ENCODE assay signal across 25 cellular contexts in genomic region chr4:170003071-170004070, GRCh38. TPM values are rescaled to one million over a fixed set of nuclear protein-coding genes. Genes with fewer than 3 reads are reported as not detected.
A peak's percentile ranks its signal among the peaks of the same experiment; 100 is the strongest.
DNase-seq lines count a peak whose midpoint lies in the region; ATAC-seq, FAIRE-seq and TF ChIP-seq lines count a peak whose summit lies in the region.
"Had no signal": no experiment of that assay in that cellular context is flagged by ENCODE, and none has a peak within 500 bp of the region (broad histone marks: within the 10 kb centered on the region; RNA-seq: fewer than 3 reads in every experiment).

No MANE protein-coding gene starts in this region.

- no peak overlapping the region for H4K8ac ChIP-seq in neuronal stem cell (ENCODE audit: low read depth, low read length)

- CTCF ChIA-PET in HepG2 (lab: Yijun Ruan, JAX; ENCODE audit: low intra/inter-chr PET ratio, low total read pairs), result no interaction called here

- H3K36me3 ChIP-seq in HepG2 (replicated peaks in 1 of 2; ENCODE audit: control insufficient read depth in 1 of 2, insufficient read depth in 2 of 2, low read length in 2 of 2), result no peaks in the 10 kb centered on the region
- no peaks in the 10 kb centered on the region for H3K36me3 ChIP-seq in right lobe of liver
- no peaks in the 10 kb centered on the region for H3K36me3 ChIP-seq in adipocyte (ENCODE audit: control insufficient read depth, insufficient read depth, low read length, severe bottlenecking)
- no peaks in the 10 kb centered on the region for H3K36me3 ChIP-seq in neuronal stem cell (replicated peaks in 1 of 2; ENCODE audit: control insufficient read depth in 2 of 2, insufficient read depth in 2 of 2, low read length in 2 of 2)
- H3K36me3 ChIP-seq: HAP-1, SJSA1 had no signal

- H2BK5ac ChIP-seq in neuronal stem cell (ENCODE audit: low read length), result no peak overlapping the region

- BruUV-seq in HepG2 (replicated peaks; lab: Mats Ljungman, UMichigan), result no TSS peak

- H4K91ac ChIP-seq in neuronal stem cell (ENCODE audit: low read depth, low read length, poor library complexity), result no peak overlapping the region

- H3K18ac ChIP-seq in neuronal stem cell (ENCODE audit: low read length), result peak overlapping the region; percentile 5

- H3K4ac ChIP-seq in neuronal stem cell (ENCODE audit: low read length), result no peak overlapping the region

- H2AK5ac ChIP-seq in neuronal stem cell (ENCODE audit: low read depth, low read length), result no peak overlapping the region

- 74% methylated on average over 12 of the region's 12 CpGs for WGBS in HepG2 (ENCODE audit: low lambda C conversion rate)
- WGBS in right lobe of liver (ENCODE audit: insufficient coverage, low coverage, low lambda C conversion rate, missing lambda C conversion rate), result 87% methylated on average over 8 of the region's 12 CpGs
- no CpG with 5 or more reads among the region's 12 CpGs for WGBS in neuronal stem cell (ENCODE audit: extremely low coverage in 2 of 2, insufficient read length in 2 of 2, insufficient replicate concordance in 1 of 2), 2 donors

- no peaks in the 10 kb centered on the region for H3K27me3 ChIP-seq in HepG2 (ENCODE audit: control insufficient read depth in 1 of 2, insufficient read depth in 2 of 2, low read length in 2 of 2)
- H3K27me3 ChIP-seq in right lobe of liver, result no peaks in the 10 kb centered on the region
- no peaks in the 10 kb centered on the region for H3K27me3 ChIP-seq in adipocyte (replicated peaks; ENCODE audit: control insufficient read depth, insufficient read depth, low read length)
- H3K27me3 ChIP-seq in neuronal stem cell (ENCODE audit: control insufficient read depth in 3 of 3, insufficient read depth in 3 of 3, low read depth in 1 of 3, low read length in 3 of 3), result no peaks in the 10 kb centered on the region
- H3K27me3 ChIP-seq: SJSA1 had no signal

- H3K27ac ChIP-seq in HepG2 (ENCODE audit: extremely low read length, insufficient read depth, low read length), result no peak overlapping the region
- H3K27ac ChIP-seq in right lobe of liver, result no peak overlapping the region
- H3K27ac ChIP-seq in neuronal stem cell (replicated peaks; ENCODE audit: low read length), result peak overlapping the region; percentile 90
- H3K27ac ChIP-seq: SJSA1 had no signal

- H2BK15ac ChIP-seq in neuronal stem cell (ENCODE audit: low read length), result no peak overlapping the region

- no peaks in the 10 kb centered on the region for H3K9me3 ChIP-seq in HepG2 (ENCODE audit: low read length)
- no peaks in the 10 kb centered on the region for H3K9me3 ChIP-seq in right lobe of liver
- no peaks in the 10 kb centered on the region for H3K9me3 ChIP-seq in adipocyte (ENCODE audit: control insufficient read depth, low read length)
- H3K9me3 ChIP-seq in neuronal stem cell (replicated peaks in 1 of 2; ENCODE audit: control insufficient read depth in 2 of 2, insufficient read depth in 1 of 2, low read depth in 1 of 2, low read length in 2 of 2), result no peaks in the 10 kb centered on the region
- H3K9me3 ChIP-seq: HAP-1, SJSA1 had no signal

- in situ Hi-C loops in HepG2 (cut with HindIII; ENCODE audit: extremely low pct_ligation_motif_present, low pct_unique_long_range_greater_than_20kb), result no loop called here

- intact Hi-C loops in HepG2 (cut with micrococcal nuclease; ENCODE audit: unreplicated experiment), result no loop called here
- intact Hi-C loops in right lobe of liver (cut with DNase I), result no loop called here

- no peak overlapping the region for H2BK120ac ChIP-seq in neuronal stem cell (ENCODE audit: low read depth, low read length)

- ATAC-seq in HepG2 (no peak), right lobe of liver (no peak), HG03139 (IDR thresholded peaks at IDR 0.05; ENCODE audit: unreplicated experiment) (no peak)
- ATAC-seq: naive thymus-derived CD8-positive, alpha-beta T cell had no signal

- H2AFZ ChIP-seq in HepG2 (ENCODE audit: low read length), result no peak overlapping the region
- no peak overlapping the region for H2AFZ ChIP-seq in neuronal stem cell (ENCODE audit: low read length)

- DNase-seq in HepG2 (ENCODE audit: low spot score), result no peak
- no peak for DNase-seq in right lobe of liver
- DNase-seq in adipocyte (ENCODE audit: low read depth), result peak; percentile 19
- no peak for DNase-seq in neuronal stem cell (ENCODE audit: low spot score)
- DNase-seq in stimulated activated CD4-positive, alpha-beta T cell treated with anti-CD3 and anti-CD28 coated beads, Interleukin-1b, Interleukin-23, amount 100 ng/mL, for 48 hours, result no peak
- DNase-seq in UCSD-AML1 (lab: John Stamatoyannopoulos, UW; ENCODE audit: unreplicated experiment), result no peak
- no peak for DNase-seq in NK-92 (lab: John Stamatoyannopoulos, UW; ENCODE audit: unreplicated experiment)
- DNase-seq: 8988T; activated B cell treated with CpG ODN at 0.5 μM for 24 hours; activated CD4-positive, alpha-beta T cell treated with anti-CD3 and anti-CD28 coated beads, Interleukin-2, amount 50 U/mL, for 1 hour; activated naive CD4-positive, alpha-beta T cell treated with anti-CD3 and anti-CD28 coated beads for 36 hours; CD4-positive, alpha-beta T cell; effector CD8-positive, alpha-beta T cell; EL; islet precursor cell; naive thymus-derived CD8-positive, alpha-beta T cell; NCI-H1092; NCI-H1694 treated with DMSO at 0.1 percent for 48 hours; NCI-H526; stimulated activated CD4-positive, alpha-beta T cell treated with anti-CD3 and anti-CD28 coated beads, Interleukin-2, amount 100 ng/mL, for 24 hours had no signal

- H3K79me1 ChIP-seq in neuronal stem cell (ENCODE audit: low read depth, low read length), result no peaks in the 10 kb centered on the region

- H3K23ac ChIP-seq in neuronal stem cell (ENCODE audit: low read depth, low read length, poor library complexity), result no peak overlapping the region

- TF ChIP-seq EP300 in HepG2 (IDR thresholded peaks at IDR 0.05; ENCODE audit: low read depth in 2 of 2, low read length in 2 of 2) (no peak), HepG2 (CRISPR knock-in tag; IDR thresholded peaks at IDR 0.05; ENCODE audit: borderline replicate concordance) (no peak)

- TF ChIP-seq CTCF in HepG2 (CRISPR knock-in tag; IDR thresholded peaks at IDR 0.05) (no peak), right lobe of liver (IDR thresholded peaks at IDR 0.05) (no peak)

- no peak overlapping the region for H3K4me3 ChIP-seq in HepG2 (replicated peaks in 1 of 3; ENCODE audit: insufficient read depth in 1 of 3, low read depth in 2 of 3, low read length in 3 of 3)
- no peak overlapping the region for H3K4me3 ChIP-seq in right lobe of liver
- no peak overlapping the region for H3K4me3 ChIP-seq in adipocyte (ENCODE audit: low read length)
- H3K4me3 ChIP-seq in neuronal stem cell (ENCODE audit: low read length in 2 of 2), result no peak overlapping the region
- H3K4me3 ChIP-seq: HAP-1, SJSA1, smooth muscle cell had no signal

- H3K9ac ChIP-seq in HepG2 (ENCODE audit: insufficient read depth, low read depth, low read length), result no peak overlapping the region
- H3K9ac ChIP-seq in adipocyte (ENCODE audit: low read length), result no peak overlapping the region
- H3K9ac ChIP-seq in neuronal stem cell (ENCODE audit: low read depth, low read length, poor library complexity), result no peak overlapping the region

- H3K4me2 ChIP-seq in HepG2 (ENCODE audit: low read depth, low read length) (no peak overlapping the region), neuronal stem cell (ENCODE audit: insufficient read depth, low read length, poor library complexity, severe bottlenecking) (no peak overlapping the region)
- H3K4me2 ChIP-seq: smooth muscle cell had no signal

- POLR2A ChIA-PET in HepG2 (lab: Yijun Ruan, JAX), result no interaction called here

- TF ChIP-seq POLR2A in HepG2 (IDR thresholded peaks at IDR 0.05; ENCODE audit: insufficient read depth in 1 of 2, low read depth in 2 of 2, low read length in 2 of 2) (no peak), right lobe of liver (IDR thresholded peaks at IDR 0.05) (no peak)

- no peak overlapping the region for H3K14ac ChIP-seq in neuronal stem cell (ENCODE audit: low read length)

- H3K79me2 ChIP-seq in HepG2 (ENCODE audit: insufficient read depth, low read length), result no peaks in the 10 kb centered on the region

- no peaks in the 10 kb centered on the region for H4K20me1 ChIP-seq in HepG2 (ENCODE audit: insufficient read depth, low read length)

- TF ChIP-seq RAD21 in HepG2 (CRISPR knock-in tag; IDR thresholded peaks at IDR 0.05), result no peak

- H3K4me1 ChIP-seq in HepG2 (ENCODE audit: insufficient read depth, low read length) (no peaks in the 10 kb centered on the region), right lobe of liver (no peaks in the 10 kb centered on the region), adipocyte (ENCODE audit: control insufficient read depth, insufficient read depth, low read length) (peaks cover 27% of the 10 kb centered on the region), neuronal stem cell (ENCODE audit: control insufficient read depth in 2 of 2, insufficient read depth in 1 of 2, low read depth in 1 of 2, low read length in 2 of 2) (peaks cover 0 to 17% of the 10 kb centered on the region in 2 donors)
- H3K4me1 ChIP-seq: SJSA1 had no signal

- no peak for FAIRE-seq in HepG2 (lab: Jason Lieb, UNC)
- FAIRE-seq: bronchial epithelial cell had no signal

- H2BK12ac ChIP-seq in neuronal stem cell (ENCODE audit: low read length), result peak overlapping the region; percentile 18

RNA-seq across cellular contexts. Expression of gene MFAP3L, which starts 22.8 kb away (rescaled TPM):
- total RNA-seq in HepG2 (2016; rRNA removed; fragmentation: Illumina TruSeq; extraction: Trizol), result 3.6 and 3.7 TPM in 2 replicates
- total RNA-seq in HepG2 (2016; cell fraction: cytosol; rRNA removed; fragmentation: Illumina TruSeq; extraction: Trizol; ENCODE audit: low read depth), result 1.3 and 1.4 TPM in 2 replicates
- 3.6 TPM in 2 replicates for total RNA-seq in HepG2 (2016; cell fraction: insoluble cytoplasmic fraction; rRNA removed; fragmentation: Illumina TruSeq; extraction: Trizol)
- 3.5 and 4.4 TPM in 2 replicates for total RNA-seq in HepG2 (2016; cell fraction: membrane; rRNA removed; fragmentation: Illumina TruSeq; extraction: Trizol)
- total RNA-seq in HepG2 (2016; cell fraction: nucleus; rRNA removed; fragmentation: Illumina TruSeq; extraction: Trizol), result 3.3 and 4.0 TPM in 2 replicates
- 0.88 and 1.5 TPM in 2 replicates for polyA plus RNA-seq in HepG2 (2011; rRNA removed)
- polyA plus RNA-seq in HepG2 (2011; cell fraction: cytosol; rRNA removed), result 0.60 and 0.70 TPM in 2 replicates
- 1.2 and 1.4 TPM in 2 replicates for polyA plus RNA-seq in HepG2 (2011; cell fraction: nucleus; rRNA removed)
- polyA plus RNA-seq in HepG2 (2012), result 0.31 and 0.51 TPM in 2 replicates
- 2.4 and 2.5 TPM in 2 replicates for polyA plus RNA-seq in HepG2 (2016; cell fraction: cytosol; fragmentation: Illumina TruSeq; extraction: Trizol; ENCODE audit: low read depth)
- polyA plus RNA-seq in HepG2 (2016; cell fraction: insoluble cytoplasmic fraction; fragmentation: Illumina TruSeq; extraction: Trizol; ENCODE audit: low read depth), result 1.8 and 3.3 TPM in 2 replicates
- 2.3 and 3.1 TPM in 2 replicates for polyA plus RNA-seq in HepG2 (2016; cell fraction: membrane; fragmentation: Illumina TruSeq; extraction: Trizol; ENCODE audit: low read depth)
- 1.6 and 2.8 TPM in 2 replicates for polyA plus RNA-seq in HepG2 (2016; cell fraction: nucleus; fragmentation: Illumina TruSeq; extraction: Trizol; ENCODE audit: insufficient read depth, low read depth)
- polyA minus RNA-seq in HepG2 (2011; rRNA and poly(A)+ RNA removed; ENCODE audit: low replicate concordance), result 2.1 and 8.8 TPM in 2 replicates
- 0.79 and 1.7 TPM in 2 replicates for polyA minus RNA-seq in HepG2 (2011; cell fraction: cytosol; rRNA and poly(A)+ RNA removed)
- polyA minus RNA-seq in HepG2 (2011; cell fraction: nucleus; rRNA and poly(A)+ RNA removed), result 1.2 and 1.9 TPM in 2 replicates
- total RNA-seq in right lobe of liver, result 10 to 100 TPM; 23.2 to 84.3 (median 39.3) TPM
- polyA plus RNA-seq in neuronal stem cell (2013, experiment 1 of 2), result 4.8 TPM
- polyA plus RNA-seq in neuronal stem cell (2013, experiment 2 of 2), result 5.2 TPM
